Comparison of ENCODE assay signal across 1 cellular context in genomic region chr13:72565893-72566292, GRCh38.
TF ChIP-seq lines count a peak whose summit lies in the region.

No MANE protein-coding gene starts in this region.

TF ChIP-seq in WTC11, 78 proteins besides CTCF, POLR2A, EP300 and RAD21 (continued from another document):
- no peak for TF ChIP-seq ZNF281 (CRISPR knock-in tag; IDR thresholded peaks at IDR 0.05)
- no peak for TF ChIP-seq FOXK1 (CRISPR knock-in tag; IDR thresholded peaks at IDR 0.05)
- no peak for TF ChIP-seq NR2C2 (CRISPR knock-in tag; IDR thresholded peaks at IDR 0.05)
- no peak for TF ChIP-seq ZBTB21 (CRISPR knock-in tag; IDR thresholded peaks at IDR 0.05; ENCODE audit: borderline replicate concordance)
- TF ChIP-seq, protein P1, sequence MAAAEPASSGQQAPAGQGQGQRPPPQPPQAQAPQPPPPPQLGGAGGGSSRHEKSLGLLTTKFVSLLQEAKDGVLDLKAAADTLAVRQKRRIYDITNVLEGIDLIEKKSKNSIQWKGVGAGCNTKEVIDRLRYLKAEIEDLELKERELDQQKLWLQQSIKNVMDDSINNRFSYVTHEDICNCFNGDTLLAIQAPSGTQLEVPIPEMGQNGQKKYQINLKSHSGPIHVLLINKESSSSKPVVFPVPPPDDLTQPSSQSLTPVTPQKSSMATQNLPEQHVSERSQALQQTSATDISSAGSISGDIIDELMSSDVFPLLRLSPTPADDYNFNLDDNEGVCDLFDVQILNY (CRISPR knock-in tag; IDR thresholded peaks at IDR 0.05), result no peak
TF ChIP-seq in WTC11: peak in this region for 0.
